ENCODE assay signal across 12 cellular contexts in genomic region chr12:108649126-108649525, GRCh38. TPM values are rescaled to one million over a fixed set of nuclear protein-coding genes. Genes with fewer than 3 reads are reported as not detected.
DNase-seq lines count a peak whose midpoint lies in the region; FAIRE-seq and TF ChIP-seq lines count a peak whose summit lies in the region.
"Had no signal": no experiment of that assay in that cellular context is flagged by ENCODE, and none has a peak within 500 bp of the region (broad histone marks: within the 10 kb centered on the region; RNA-seq: fewer than 3 reads in every experiment).

No MANE protein-coding gene starts in this region.

- peaks cover 58% of the 10 kb centered on the region for H3K79me2 ChIP-seq in astrocyte (ENCODE audit: insufficient read depth, low read length)

- H3K36me3 Mint-ChIP-seq in astrocyte (ENCODE audit: low read depth, unreplicated experiment), result peaks cover 32% of the 10 kb centered on the region

- H3K4me2 ChIP-seq in astrocyte (ENCODE audit: low read length), result peak overlapping the region; percentile 65
- H3K4me2 ChIP-seq in mesenchymal stem cell (ENCODE audit: low read length, poor library complexity, severe bottlenecking), result no peak overlapping the region

- peaks cover 36% of the 10 kb centered on the region for H4K20me1 ChIP-seq in astrocyte (ENCODE audit: insufficient read depth, low read length)

- H2BK5ac ChIP-seq in mesenchymal stem cell (ENCODE audit: low read depth, low read length, poor library complexity, severe bottlenecking), result no peak overlapping the region

- H2BK12ac ChIP-seq in mesenchymal stem cell (ENCODE audit: low read length in 2 of 2), result no peak overlapping the region

- H3K23ac ChIP-seq in mesenchymal stem cell (ENCODE audit: low read length in 2 of 2), result no peak overlapping the region

- FAIRE-seq in astrocyte (lab: Jason Lieb, UNC), result no peak

- H2AFZ ChIP-seq in astrocyte (ENCODE audit: low read depth, low read length) (no peak overlapping the region), mesenchymal stem cell (ENCODE audit: low read depth, low read length) (no peak overlapping the region)

- no peak overlapping the region for H2BK15ac ChIP-seq in mesenchymal stem cell (ENCODE audit: low read depth, poor library complexity, severe bottlenecking)

- 95% methylated on average over 4 of the region's 6 CpGs for WGBS in mesenchymal stem cell

- H3K27ac Mint-ChIP-seq in astrocyte (ENCODE audit: unreplicated experiment), result peak overlapping the region; percentile 12

- H2BK120ac ChIP-seq in mesenchymal stem cell (ENCODE audit: low read depth, low read length), result no peak overlapping the region

- TF ChIP-seq CTCF in AG04449 (IDR thresholded peaks at IDR 0.05; ENCODE audit: insufficient read depth, low read length, missing control alignments), result no peak
- no peak for TF ChIP-seq CTCF in astrocyte (IDR thresholded peaks at IDR 0.05; ENCODE audit: insufficient read depth, low read depth, low read length)

- H3K9ac ChIP-seq in astrocyte (ENCODE audit: low read length) (peak overlapping the region; percentile 63), mesenchymal stem cell (ENCODE audit: low read length) (peak overlapping the region; percentile 57)

- H3K27ac ChIP-seq in astrocyte (ENCODE audit: low read depth, low read length), result peak overlapping the region; percentile 89
- peak overlapping the region; percentile 62 for H3K27ac ChIP-seq in mesenchymal stem cell (ENCODE audit: low read length, poor library complexity, severe bottlenecking)
- H3K27ac ChIP-seq: gastrocnemius medialis had no signal

- H2AK5ac ChIP-seq in mesenchymal stem cell (ENCODE audit: low read length, severe bottlenecking), result no peak overlapping the region

- no peak overlapping the region for H3K4me3 Mint-ChIP-seq in astrocyte (ENCODE audit: unreplicated experiment)
- H3K4me3 Mint-ChIP-seq: CD4-positive, CD25-positive, alpha-beta regulatory T cell; naive thymus-derived CD4-positive, alpha-beta T cell had no signal

- no peak overlapping the region for H3K4ac ChIP-seq in mesenchymal stem cell (ENCODE audit: low read depth in 1 of 2, low read length in 2 of 2)

- H3K27me3 ChIP-seq in astrocyte (ENCODE audit: insufficient read depth, low read length) (no peaks in the 10 kb centered on the region), mesenchymal stem cell (ENCODE audit: control insufficient read depth in 1 of 2, insufficient read depth in 1 of 2, low read length in 2 of 2) (no peaks in the 10 kb centered on the region)
- H3K27me3 ChIP-seq: gastrocnemius medialis had no signal

- peaks cover 51% of the 10 kb centered on the region for H3K4me1 Mint-ChIP-seq in astrocyte (ENCODE audit: low read depth, unreplicated experiment)

- H3K14ac ChIP-seq in mesenchymal stem cell (ENCODE audit: low read length in 2 of 2), result no peak overlapping the region

- H3K27me3 Mint-ChIP-seq in astrocyte (ENCODE audit: low read depth, unreplicated experiment), result no peaks in the 10 kb centered on the region
- H3K27me3 Mint-ChIP-seq: CD4-positive, CD25-positive, alpha-beta regulatory T cell; naive thymus-derived CD4-positive, alpha-beta T cell had no signal

- H3K36me3 ChIP-seq in astrocyte (ENCODE audit: insufficient read depth, low read length) (peaks cover 83% of the 10 kb centered on the region), mesenchymal stem cell (ENCODE audit: control insufficient read depth in 1 of 2, insufficient read depth in 2 of 2, low read depth in 1 of 2, low read length in 2 of 2) (peaks cover 43 to 97% of the 10 kb centered on the region in 2 experiments)

- no peak overlapping the region for H4K8ac ChIP-seq in mesenchymal stem cell (ENCODE audit: low read length)

- H3K9me3 Mint-ChIP-seq in astrocyte (ENCODE audit: unreplicated experiment), result no peaks in the 10 kb centered on the region
- H3K9me3 Mint-ChIP-seq: CD4-positive, CD25-positive, alpha-beta regulatory T cell; naive thymus-derived CD4-positive, alpha-beta T cell had no signal

- no peak overlapping the region for H3K18ac ChIP-seq in mesenchymal stem cell (ENCODE audit: low read depth in 1 of 2, low read length in 2 of 2)

- H3K9me3 ChIP-seq in astrocyte (ENCODE audit: insufficient read depth, low read depth, low read length) (no peaks in the 10 kb centered on the region), mesenchymal stem cell (ENCODE audit: control insufficient read depth, low read length) (no peaks in the 10 kb centered on the region)
- H3K9me3 ChIP-seq: gastrocnemius medialis had no signal

- CTCF ChIA-PET in AG04449 (lab: Yijun Ruan, JAX), result interaction anchor here (1.0 to 3.4 kb wide), 3 partner anchors 12 to 155 kb away, joined by 3 to 11 read pairs (median 4); no protein-coding TSS in a partner anchor

- POLR2A ChIA-PET in AG04449 (lab: Yijun Ruan, JAX), result interaction anchor here (0.8 to 1.6 kb wide), 5 partner anchors 8 to 184 kb away, joined by 3 to 6 read pairs (median 5); no protein-coding TSS in a partner anchor

- H3K79me1 ChIP-seq in mesenchymal stem cell (replicated peaks; ENCODE audit: low read length, poor library complexity, severe bottlenecking), result peaks cover 30% of the 10 kb centered on the region

- H3K4me1 ChIP-seq in astrocyte (ENCODE audit: insufficient read depth, low read length) (peaks cover 41% of the 10 kb centered on the region), mesenchymal stem cell (ENCODE audit: control insufficient read depth, insufficient read depth, low read depth, low read length) (peaks cover under 1% of the 10 kb centered on the region)

- no peak overlapping the region for H4K91ac ChIP-seq in mesenchymal stem cell (ENCODE audit: low read length)

- H3K4me3 ChIP-seq in AG04449 (ENCODE audit: low read depth, low read length) (no peak overlapping the region), astrocyte (ENCODE audit: insufficient read depth, low read depth, low read length) (no peak overlapping the region), mesenchymal stem cell (ENCODE audit: insufficient read depth in 1 of 2, low read depth in 1 of 2, low read length in 2 of 2) (no peak overlapping the region)
- H3K4me3 ChIP-seq: gastrocnemius medialis had no signal

- DNase-seq in AG04449 (ENCODE audit: low read depth, low spot score) (peak; percentile 42), GM03348 (ENCODE audit: low spot score) (peak; percentile 50), astrocyte (ENCODE audit: low read depth) (peak; percentile 87), mesenchymal stem cell (no peak), kidney tubule cell (ENCODE audit: low spot score) (no peak)
- DNase-seq in stimulated activated naive CD4-positive, alpha-beta T cell treated with Interleukin-2 at 50 U/mL for 16 hours (lab: John Stamatoyannopoulos, UW), result no peak
- DNase-seq in central memory CD4-positive, alpha-beta T cell, result no peak
- DNase-seq in stimulated activated CD4-positive, alpha-beta T cell treated with anti-CD3 and anti-CD28 coated beads, Interleukin-12 subunit alpha, Interleukin-12 subunit beta, amount 100 ng/mL, for 4 hours, result no peak
- DNase-seq: activated gamma-delta T cell; CD4-positive, CD25-positive, alpha-beta regulatory T cell; gastrocnemius medialis; naive thymus-derived CD4-positive, alpha-beta T cell had no signal

RNA-seq across cellular contexts. Expression of gene SELPLG, which starts 15.4 kb away (rescaled TPM):
- 4.9 and 5.8 TPM in 2 replicates for total RNA-seq in astrocyte
- polyA plus RNA-seq in mesenchymal stem cell (2013, experiment 1 of 2), result 2.0 TPM
- polyA plus RNA-seq in mesenchymal stem cell (2013, experiment 2 of 2), result 2.2 TPM

RNA-seq across cellular contexts. Expression of gene TMEM119, which starts 51.2 kb away (rescaled TPM):
- 0.91 and 1.8 TPM in 2 replicates for total RNA-seq in astrocyte
- polyA plus RNA-seq in mesenchymal stem cell (2013, experiment 1 of 2), result 108 TPM
- polyA plus RNA-seq in mesenchymal stem cell (2013, experiment 2 of 2), result 109 TPM

Comparison
In these comparisons a context has a peak if more than half of its experiments do, and no peak if none do; other contexts are left out.
1. DNase-seq: peak in AG04449 (single experiment), GM03348 (single experiment) and astrocyte (single experiment); none in mesenchymal stem cell (single experiment), stimulated activated naive CD4-positive, alpha-beta T cell treated with Interleukin-2 at 50 U/mL for 16 hours (single experiment), kidney tubule cell (single experiment), central memory CD4-positive, alpha-beta T cell (single experiment) and stimulated activated CD4-positive, alpha-beta T cell treated with anti-CD3 and anti-CD28 coated beads, Interleukin-12 subunit alpha, Interleukin-12 subunit beta, amount 100 ng/mL, for 4 hours (single experiment).